Comparison of ENCODE assay signal across 8 cellular contexts in the genomic region with DNA sequence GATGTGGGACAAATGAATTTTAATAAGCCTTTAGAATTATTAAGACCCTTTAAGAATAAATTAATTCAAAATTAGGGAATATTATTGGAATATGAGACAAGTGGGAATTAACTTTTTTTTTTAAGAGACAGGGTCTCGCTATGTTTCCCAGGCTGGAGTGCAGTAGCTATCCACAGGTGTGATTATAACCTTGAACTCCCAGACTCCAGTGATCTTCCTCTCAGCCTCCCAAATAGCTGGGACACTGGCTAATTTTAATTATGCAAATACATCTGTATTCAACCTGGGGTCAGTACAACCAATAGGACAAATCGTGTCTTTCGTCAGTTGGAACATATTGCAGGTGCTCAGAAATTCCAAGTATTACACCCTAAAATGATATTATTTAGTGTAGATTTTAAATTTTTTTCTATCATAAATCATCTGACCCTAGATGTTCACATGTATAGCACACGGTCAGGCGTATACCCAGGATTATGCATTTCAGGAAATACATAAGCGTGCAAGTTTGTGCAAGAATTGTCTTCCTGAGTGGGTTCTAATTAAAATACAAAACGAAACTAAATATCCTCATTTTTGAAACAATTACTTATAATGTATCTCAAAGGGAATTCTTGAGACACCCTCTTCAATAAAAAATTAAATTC. TPM values are rescaled to one million over a fixed set of nuclear protein-coding genes. Genes with fewer than 3 reads are reported as not detected.
DNase-seq lines count a peak whose midpoint lies in the region; ATAC-seq and TF ChIP-seq lines count a peak whose summit lies in the region.

No MANE protein-coding gene starts in this region.

- DNase-seq in activated T-cell treated with anti-CD3 and anti-CD28 coated beads, Interleukin-2, amount 50 U/mL, for 72 hours = no peak
- no peak for DNase-seq in activated T-cell treated with anti-CD3 and anti-CD28 coated beads, Interleukin-2, amount 50 U/mL, for 48 hours
- no peak for DNase-seq in activated CD8-positive, alpha-beta T cell treated with anti-CD3 and anti-CD28 coated beads, Interleukin-2, amount 10 ng/mL, durations not matched to agents 7 days and 5 days
- DNase-seq in kidney epithelial cell (ENCODE audit: low read depth) (no peak), transverse colon (no peak), occipital lobe (lab: John Stamatoyannopoulos, UW) (no peak)
- DNase-seq in stimulated activated CD4-positive, alpha-beta T cell treated with anti-CD3 and anti-CD28 coated beads, Interleukin-4, amount 100 ng/mL, for 1 hour = no peak

- peak overlapping the region; percentile 94 to 99 (median 96) for H3K27ac ChIP-seq in transverse colon

- ATAC-seq in activated T-cell treated with anti-CD3 and anti-CD28 coated beads, Interleukin-2, amount 50 U/mL, for 72 hours (replicated peaks in 1 of 2) = no peak
- no peak for ATAC-seq in activated CD8-positive, alpha-beta T cell treated with anti-CD3 and anti-CD28 coated beads, Interleukin-2, amount 10 ng/mL, durations not matched to agents 7 days and 5 days
- no peak for ATAC-seq in GM19467 (IDR thresholded peaks at IDR 0.05; ENCODE audit: unreplicated experiment)

- H3K9me3 Mint-ChIP-seq in activated T-cell treated with anti-CD3 and anti-CD28 coated beads, Interleukin-2, amount 50 U/mL, for 72 hours = peaks cover 6 to 8% of the 10 kb centered on the region in 2 donors
- peaks cover 4% of the 10 kb centered on the region for H3K9me3 Mint-ChIP-seq in activated CD8-positive, alpha-beta T cell treated with anti-CD3 and anti-CD28 coated beads, Interleukin-2, amount 10 ng/mL, durations not matched to agents 7 days and 5 days (ENCODE audit: insufficient read depth)

- peak overlapping the region; percentile 84 for H3K27ac Mint-ChIP-seq in activated T-cell treated with anti-CD3 and anti-CD28 coated beads, Interleukin-2, amount 50 U/mL, for 72 hours
- H3K27ac Mint-ChIP-seq in activated CD8-positive, alpha-beta T cell treated with anti-CD3 and anti-CD28 coated beads, Interleukin-2, amount 10 ng/mL, durations not matched to agents 7 days and 5 days = peak overlapping the region; percentile 70

- no peak for TF ChIP-seq CTCF in kidney epithelial cell (IDR thresholded peaks at IDR 0.05; ENCODE audit: insufficient read depth, low read length, poor library complexity, severe bottlenecking)
- TF ChIP-seq CTCF in transverse colon (IDR thresholded peaks at IDR 0.05) = no peak

- no peak for TF ChIP-seq POLR2A in transverse colon (IDR thresholded peaks at IDR 0.05)

- no peak for TF ChIP-seq EP300 in transverse colon (IDR thresholded peaks at IDR 0.05; ENCODE audit: low read depth)

- POLR2A ChIA-PET in activated CD8-positive, alpha-beta T cell treated with anti-CD3 and anti-CD28 coated beads, Interleukin-2, amount 10 ng/mL, durations not matched to agents 7 days and 5 days (lab: Charles Lee) = interaction anchor here (1.2 to 4.0 kb wide), 7 partner anchors 8 to 169 kb away, joined by 3 to 30 read pairs (median 6); a partner anchor contains a TSS

- peaks cover 4 to 20% of the 10 kb centered on the region in 2 donors for H3K36me3 Mint-ChIP-seq in activated T-cell treated with anti-CD3 and anti-CD28 coated beads, Interleukin-2, amount 50 U/mL, for 72 hours (ENCODE audit: insufficient read depth in 2 of 2)
- H3K36me3 Mint-ChIP-seq in activated CD8-positive, alpha-beta T cell treated with anti-CD3 and anti-CD28 coated beads, Interleukin-2, amount 10 ng/mL, durations not matched to agents 7 days and 5 days (ENCODE audit: low read depth) = peaks cover 17% of the 10 kb centered on the region

- peaks cover 3% of the 10 kb centered on the region for H3K27me3 Mint-ChIP-seq in activated T-cell treated with anti-CD3 and anti-CD28 coated beads, Interleukin-2, amount 50 U/mL, for 72 hours (ENCODE audit: low read depth)
- peaks cover 7% of the 10 kb centered on the region for H3K27me3 Mint-ChIP-seq in activated CD8-positive, alpha-beta T cell treated with anti-CD3 and anti-CD28 coated beads, Interleukin-2, amount 10 ng/mL, durations not matched to agents 7 days and 5 days (ENCODE audit: low read depth)

- H3K4me1 Mint-ChIP-seq in activated T-cell treated with anti-CD3 and anti-CD28 coated beads, Interleukin-2, amount 50 U/mL, for 72 hours (ENCODE audit: low read depth) = peaks cover 40% of the 10 kb centered on the region
- H3K4me1 Mint-ChIP-seq in activated CD8-positive, alpha-beta T cell treated with anti-CD3 and anti-CD28 coated beads, Interleukin-2, amount 10 ng/mL, durations not matched to agents 7 days and 5 days (ENCODE audit: low read depth) = peaks cover 36% of the 10 kb centered on the region

- peaks cover 5 to 6% of the 10 kb centered on the region in 2 donors for H3K9me3 ChIP-seq in transverse colon

- intact Hi-C loops in transverse colon (cut with DNase I; ENCODE audit: low total_unique reads) = loop anchor here (5.0 kb wide), 1 partner anchor 169 kb away; a partner anchor contains a TSS

- peak overlapping the region; percentile 75 for H3K4me3 ChIP-seq in kidney epithelial cell (ENCODE audit: low read depth, low read length)
- peak overlapping the region; percentile 75 to 88 (median 85) for H3K4me3 ChIP-seq in transverse colon

- no peaks in the 10 kb centered on the region for H3K27me3 ChIP-seq in kidney epithelial cell (ENCODE audit: control insufficient read depth, insufficient read depth, low read length)
- H3K27me3 ChIP-seq in transverse colon = no peaks in the 10 kb centered on the region

- H3K4me3 Mint-ChIP-seq in activated T-cell treated with anti-CD3 and anti-CD28 coated beads, Interleukin-2, amount 50 U/mL, for 72 hours = peak overlapping the region; percentile 97 to 99
- peak overlapping the region; percentile 93 for H3K4me3 Mint-ChIP-seq in activated CD8-positive, alpha-beta T cell treated with anti-CD3 and anti-CD28 coated beads, Interleukin-2, amount 10 ng/mL, durations not matched to agents 7 days and 5 days

- H3K36me3 ChIP-seq in kidney epithelial cell (ENCODE audit: control insufficient read depth, insufficient read depth, low read length) (no peaks in the 10 kb centered on the region), transverse colon (no peaks in the 10 kb centered on the region)

- WGBS in transverse colon (ENCODE audit: low coverage in 1 of 2), 2 donors = 20 to 21% methylated on average over 7 of the region's 7 CpGs

- CTCF ChIA-PET in activated CD8-positive, alpha-beta T cell treated with anti-CD3 and anti-CD28 coated beads, Interleukin-2, amount 10 ng/mL, durations not matched to agents 7 days and 5 days (lab: Charles Lee) = interaction anchor here (0.6 to 3.4 kb wide), 6 partner anchors 9 to 169 kb away, joined by 3 to 22 read pairs (median 7); a partner anchor contains a TSS

- in situ Hi-C loops in transverse colon (cut with MboI; ENCODE audit: low pct_ligation_motif_present in 1 of 4, low pct_unique_long_range_greater_than_20kb in 1 of 4, low sequenced_read_pairs in 3 of 4) = no loop called here

- peaks cover 12 to 37% (median 17%) of the 10 kb centered on the region in 4 donors for H3K4me1 ChIP-seq in transverse colon

RNA-seq across cellular contexts. Expression of a gene that starts 1.2 kb away (rescaled TPM):
- total RNA-seq in activated T-cell treated with anti-CD3 and anti-CD28 coated beads, Interleukin-2, amount 50 U/mL, for 72 hours = 10 to 100 TPM; 45.7 to 51.0 TPM
- 10 to 100 TPM; 44.4 to 45.8 TPM for total RNA-seq in activated CD8-positive, alpha-beta T cell treated with anti-CD3 and anti-CD28 coated beads, Interleukin-2, amount 10 ng/mL, durations not matched to agents 7 days and 5 days
- 17.8 and 20.7 TPM in 2 replicates for total RNA-seq in kidney epithelial cell
- 100 to 1,000 TPM in 1 of 4 donors, 10 to 100 TPM in 2, 1 to 10 TPM in 1; 9.0 to 115 (median 55.7) TPM for total RNA-seq in transverse colon
- total RNA-seq in occipital lobe = 99.2 TPM

RNA-seq across cellular contexts. Expression of a gene that starts 47.8 kb away (rescaled TPM):
- total RNA-seq in activated T-cell treated with anti-CD3 and anti-CD28 coated beads, Interleukin-2, amount 50 U/mL, for 72 hours = 10 to 100 TPM; 20.8 to 32.2 TPM
- total RNA-seq in activated CD8-positive, alpha-beta T cell treated with anti-CD3 and anti-CD28 coated beads, Interleukin-2, amount 10 ng/mL, durations not matched to agents 7 days and 5 days = 10 to 100 TPM in 1 of 2 experiments, 1 to 10 TPM in 1; 9.6 to 11.8 TPM
- total RNA-seq in kidney epithelial cell (18.8 and 22.2 TPM in 2 replicates), transverse colon (10 to 100 TPM in 3 of 4 donors, 1 to 10 TPM in 1; 2.0 to 55.7 (median 14.6) TPM), occipital lobe (6.6 TPM)
